In the genomic region with DNA sequence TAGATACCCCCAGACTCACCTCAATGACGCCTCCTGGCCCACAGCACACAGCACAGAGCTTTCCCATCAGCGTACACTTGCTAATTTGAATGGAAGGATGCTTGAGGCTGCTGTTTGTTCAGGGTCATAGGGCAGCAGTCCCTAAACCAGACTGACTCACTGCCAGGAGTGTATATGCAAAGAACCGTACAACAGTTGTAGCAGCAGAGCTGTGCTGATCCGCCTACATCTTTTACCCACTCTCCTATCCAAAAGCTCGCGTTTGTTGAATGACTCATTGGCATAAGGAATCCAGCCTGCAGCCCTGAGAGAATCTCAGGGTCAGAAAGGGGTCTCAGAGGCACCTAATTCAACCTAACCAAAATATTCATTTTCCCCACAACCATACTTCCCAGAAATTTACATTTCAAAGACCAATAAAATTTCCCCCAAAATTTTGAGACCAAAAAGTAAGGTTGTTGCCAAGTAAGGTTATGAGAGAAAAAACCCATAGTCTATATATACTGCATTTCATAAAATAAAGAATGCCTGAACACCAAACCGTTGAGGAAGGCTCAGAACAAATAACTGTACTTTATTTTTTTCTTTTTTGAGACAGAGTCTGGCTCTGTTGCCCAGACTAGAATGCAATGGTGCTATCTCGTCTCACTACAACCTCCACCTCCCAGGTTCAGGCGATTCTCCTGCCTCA, we compare ENCODE assay signal across 10 cellular contexts. TPM values are rescaled to one million over a fixed set of nuclear protein-coding genes. Genes with fewer than 3 reads are reported as not detected.
A peak's percentile ranks its signal among the peaks of the same experiment; 100 is the strongest.
DNase-seq lines count a peak whose midpoint lies in the region; ATAC-seq, FAIRE-seq and TF ChIP-seq lines count a peak whose summit lies in the region.
"Had no signal": no experiment of that assay in that cellular context is flagged by ENCODE, and none has a peak within 500 bp of the region (broad histone marks: within the 10 kb centered on the region; RNA-seq: fewer than 3 reads in every experiment).

No MANE protein-coding gene starts in this region.

- intact Hi-C loops in upper lobe of right lung (cut with DNase I): no loop called here

- H3K27me3 ChIP-seq in upper lobe of right lung: no peaks in the 10 kb centered on the region

- peaks cover 58% of the 10 kb centered on the region for H3K4me1 Mint-ChIP-seq in activated CD8-positive, alpha-beta T cell treated with anti-CD3 and anti-CD28 coated beads, Interleukin-2, amount 10 ng/mL, durations not matched to agents 7 days and 5 days (ENCODE audit: low read depth)

- POLR2A ChIA-PET in activated CD8-positive, alpha-beta T cell treated with anti-CD3 and anti-CD28 coated beads, Interleukin-2, amount 10 ng/mL, durations not matched to agents 7 days and 5 days (lab: Charles Lee): interaction anchor here (0.6 to 1.2 kb wide), 7 partner anchors 9 to 85 kb away, joined by 3 to 4 read pairs (median 3); no protein-coding TSS in a partner anchor

- no peaks in the 10 kb centered on the region for H3K36me3 ChIP-seq in upper lobe of right lung

- TF ChIP-seq CTCF in fibroblast of villous mesenchyme (IDR thresholded peaks at IDR 0.05; ENCODE audit: insufficient read depth, low read depth, low read length) (no peak), upper lobe of right lung (IDR thresholded peaks at IDR 0.05) (no peak)

- H3K9me3 ChIP-seq in upper lobe of right lung: no peaks in the 10 kb centered on the region

- CTCF ChIA-PET in activated CD8-positive, alpha-beta T cell treated with anti-CD3 and anti-CD28 coated beads, Interleukin-2, amount 10 ng/mL, durations not matched to agents 7 days and 5 days (lab: Charles Lee): interaction anchor here (0.6 to 2.0 kb wide), 6 partner anchors 9 to 68 kb away, joined by 3 to 9 read pairs (median 4); partner anchors contain the start of genes BYSL and MED20

- DNase-seq in stimulated activated CD4-positive, alpha-beta T cell treated with anti-CD3 and anti-CD28 coated beads, Interleukin-15, amount 100 ng/mL, for 24 hours: peak; percentile 60
- DNase-seq in stimulated activated CD4-positive, alpha-beta T cell treated with anti-CD3 and anti-CD28 coated beads, Interleukin-2, amount 100 ng/mL, for 48 hours: no peak
- no peak for DNase-seq in activated CD8-positive, alpha-beta T cell treated with anti-CD3 and anti-CD28 coated beads, Interleukin-2, amount 10 ng/mL, durations not matched to agents 7 days and 5 days
- DNase-seq in fibroblast of villous mesenchyme (ENCODE audit: low read depth): peak; percentile 69
- DNase-seq in upper lobe of right lung: no peak
- no peak for DNase-seq in OCI-M1 (lab: John Stamatoyannopoulos, UW)
- no peak for DNase-seq in frontal cortex (ENCODE audit: low spot score in 2 of 2)
- DNase-seq: activated gamma-delta T cell treated with Interleukin-2 at 50 U/mL for 16 hours had no signal

- no peak for ATAC-seq in activated CD8-positive, alpha-beta T cell treated with anti-CD3 and anti-CD28 coated beads, Interleukin-2, amount 10 ng/mL, durations not matched to agents 7 days and 5 days
- ATAC-seq in upper lobe of right lung (peak; percentile 32), HG03108 (IDR thresholded peaks at IDR 0.05; ENCODE audit: unreplicated experiment) (no peak)

- no peak overlapping the region for H3K4me3 ChIP-seq in fibroblast of villous mesenchyme (ENCODE audit: low read depth, low read length)
- H3K4me3 ChIP-seq in upper lobe of right lung: no peak overlapping the region

- no peak overlapping the region for H3K27ac ChIP-seq in upper lobe of right lung
- H3K27ac ChIP-seq: HL-60 had no signal

- FAIRE-seq in frontal cortex (lab: Jason Lieb, UNC): no peak

- peak overlapping the region; percentile 67 for H3K27ac Mint-ChIP-seq in activated CD8-positive, alpha-beta T cell treated with anti-CD3 and anti-CD28 coated beads, Interleukin-2, amount 10 ng/mL, durations not matched to agents 7 days and 5 days

- H3K4me1 ChIP-seq in upper lobe of right lung: peaks cover 15% of the 10 kb centered on the region

- H3K27me3 Mint-ChIP-seq in activated CD8-positive, alpha-beta T cell treated with anti-CD3 and anti-CD28 coated beads, Interleukin-2, amount 10 ng/mL, durations not matched to agents 7 days and 5 days (ENCODE audit: low read depth): no peaks in the 10 kb centered on the region

- H3K36me3 Mint-ChIP-seq in activated CD8-positive, alpha-beta T cell treated with anti-CD3 and anti-CD28 coated beads, Interleukin-2, amount 10 ng/mL, durations not matched to agents 7 days and 5 days (ENCODE audit: low read depth): peaks cover 13% of the 10 kb centered on the region

- peaks cover 4% of the 10 kb centered on the region for H3K9me3 Mint-ChIP-seq in activated CD8-positive, alpha-beta T cell treated with anti-CD3 and anti-CD28 coated beads, Interleukin-2, amount 10 ng/mL, durations not matched to agents 7 days and 5 days (ENCODE audit: insufficient read depth)

- no peak overlapping the region for H3K4me3 Mint-ChIP-seq in activated CD8-positive, alpha-beta T cell treated with anti-CD3 and anti-CD28 coated beads, Interleukin-2, amount 10 ng/mL, durations not matched to agents 7 days and 5 days

RNA-seq across cellular contexts. Expression of gene CCND3, which starts 35.3 kb away (rescaled TPM):
- 100 to 1,000 TPM; 441 to 462 TPM for total RNA-seq in activated CD8-positive, alpha-beta T cell treated with anti-CD3 and anti-CD28 coated beads, Interleukin-2, amount 10 ng/mL, durations not matched to agents 7 days and 5 days
- total RNA-seq in fibroblast of villous mesenchyme (25.8 and 42.3 TPM in 2 replicates), upper lobe of right lung (186 TPM), frontal cortex (12.6 TPM)

RNA-seq across cellular contexts. Expression of gene BYSL, which starts 55.6 kb away (rescaled TPM):
- total RNA-seq in activated CD8-positive, alpha-beta T cell treated with anti-CD3 and anti-CD28 coated beads, Interleukin-2, amount 10 ng/mL, durations not matched to agents 7 days and 5 days: 10 to 100 TPM; 39.4 to 43.1 TPM
- total RNA-seq in fibroblast of villous mesenchyme (13.2 and 20.7 TPM in 2 replicates), upper lobe of right lung (11.6 TPM), frontal cortex (14.7 TPM)

RNA-seq across cellular contexts. Expression of gene MED20, which starts 56.0 kb away (rescaled TPM):
- total RNA-seq in activated CD8-positive, alpha-beta T cell treated with anti-CD3 and anti-CD28 coated beads, Interleukin-2, amount 10 ng/mL, durations not matched to agents 7 days and 5 days: 10 to 100 TPM; 20.6 to 22.3 TPM
- total RNA-seq in fibroblast of villous mesenchyme (31.9 and 40.2 TPM in 2 replicates), upper lobe of right lung (18.3 TPM), frontal cortex (16.7 TPM)

Comparison
In these comparisons a context has a peak if more than half of its experiments do, and no peak if none do; other contexts are left out.
1. DNase-seq: peak in stimulated activated CD4-positive, alpha-beta T cell treated with anti-CD3 and anti-CD28 coated beads, Interleukin-15, amount 100 ng/mL, for 24 hours (single experiment) and fibroblast of villous mesenchyme (single experiment); none in stimulated activated CD4-positive, alpha-beta T cell treated with anti-CD3 and anti-CD28 coated beads, Interleukin-2, amount 100 ng/mL, for 48 hours (0 of 2), activated CD8-positive, alpha-beta T cell treated with anti-CD3 and anti-CD28 coated beads, Interleukin-2, amount 10 ng/mL, durations not matched to agents 7 days and 5 days (single experiment), upper lobe of right lung (single experiment), OCI-M1 (single experiment) and frontal cortex (0 of 2).